In genomic region chr11:65712633-65713076, GRCh38 we compare ENCODE assay signal across 8 cellular contexts. TPM values are rescaled to one million over a fixed set of nuclear protein-coding genes. Genes with fewer than 3 reads are reported as not detected.
DNase-seq lines count a peak whose midpoint lies in the region; ATAC-seq and TF ChIP-seq lines count a peak whose summit lies in the region.

No MANE protein-coding gene starts in this region.

- H3K9me3 ChIP-seq in Caco-2: no peaks in the 10 kb centered on the region
- 0 out of 2 replicates have a peak, but pooled peaks cover 6% of the 10 kb centered on the region for H3K9me3 ChIP-seq in NT2/D1 (ENCODE audit: insufficient read depth, low read length)
- H3K9me3 ChIP-seq in endodermal cell (ENCODE audit: control insufficient read depth, low read length): peaks cover 8% of the 10 kb centered on the region
- no peaks in the 10 kb centered on the region for H3K9me3 ChIP-seq in ovary

- H3K4me1 Mint-ChIP-seq in Caco-2 (ENCODE audit: low read depth, unreplicated experiment): peaks cover 11% of the 10 kb centered on the region
- no peaks in the 10 kb centered on the region for H3K4me1 Mint-ChIP-seq in endodermal cell

- H3K4me1 ChIP-seq in Caco-2: peaks cover 21% of the 10 kb centered on the region
- peaks cover 5% of the 10 kb centered on the region for H3K4me1 ChIP-seq in NT2/D1 (ENCODE audit: insufficient read depth, insufficient read length)
- no peaks in the 10 kb centered on the region for H3K4me1 ChIP-seq in endodermal cell (ENCODE audit: control insufficient read depth, insufficient read depth, low read length)
- peaks cover 5% of the 10 kb centered on the region for H3K4me1 ChIP-seq in ovary (ENCODE audit: insufficient read depth)

- POLR2A ChIA-PET in Caco-2 (lab: Charles Lee): interaction anchor here (0.6 to 1.7 kb wide), 16 partner anchors 8 to 340 kb away, joined by 3 to 34 read pairs (median 5); partner anchors contain the start of genes BANF1, CFL1, EIF1AD and FIBP

- no peaks in the 10 kb centered on the region for H3K27me3 ChIP-seq in Caco-2 (replicated peaks; ENCODE audit: control insufficient read depth, insufficient read depth, low read length)
- peaks cover 4% of the 10 kb centered on the region for H3K27me3 ChIP-seq in NT2/D1 (ENCODE audit: insufficient read depth, insufficient read length)
- no peaks in the 10 kb centered on the region for H3K27me3 ChIP-seq in endodermal cell (ENCODE audit: control insufficient read depth, insufficient read depth, low read length, poor library complexity, severe bottlenecking)
- H3K27me3 ChIP-seq in ovary: no peaks in the 10 kb centered on the region

- no peak for ATAC-seq in HG03565 (IDR thresholded peaks at IDR 0.05; ENCODE audit: unreplicated experiment)

- TF ChIP-seq EP300 in ovary (IDR thresholded peaks at IDR 0.05): no peak

- TSS peak; percentile 69 for BruUV-seq in Caco-2 (replicated peaks; lab: Mats Ljungman, UMichigan)

- peaks cover 7% of the 10 kb centered on the region for H3K36me3 ChIP-seq in Caco-2 (ENCODE audit: control insufficient read depth, insufficient read depth, low read length)
- H3K36me3 ChIP-seq in NT2/D1 (ENCODE audit: insufficient read depth, insufficient read length, low read length): peaks cover 49% of the 10 kb centered on the region
- H3K36me3 ChIP-seq in endodermal cell (ENCODE audit: control insufficient read depth, insufficient read depth, low read length): peaks cover 44% of the 10 kb centered on the region
- H3K36me3 ChIP-seq in ovary: no peaks in the 10 kb centered on the region

- TF ChIP-seq CTCF in Caco-2 (IDR thresholded peaks at IDR 0.05; ENCODE audit: insufficient read depth in 1 of 2, low read depth in 1 of 2, low read length in 1 of 2, severe bottlenecking in 1 of 2, unreplicated experiment in 1 of 2) (no peak), endodermal cell (conservative IDR thresholded peaks at IDR 0.05) (no peak), ovary (IDR thresholded peaks at IDR 0.05) (no peak)

- H3K36me3 Mint-ChIP-seq in Caco-2 (ENCODE audit: insufficient read depth, unreplicated experiment) (peaks cover 63% of the 10 kb centered on the region), endodermal cell (ENCODE audit: low read depth) (peaks cover 44% of the 10 kb centered on the region)

- DNase-seq in Caco-2 (no peak), NT2/D1 (ENCODE audit: low read depth, low spot score) (no peak), endodermal cell (no peak), ovary (no peak), nucleus accumbens (lab: John Stamatoyannopoulos, UW) (no peak), UCSD-AML1 (lab: John Stamatoyannopoulos, UW; ENCODE audit: unreplicated experiment) (no peak)
- no peak for DNase-seq in stimulated activated CD4-positive, alpha-beta T cell treated with anti-CD3 and anti-CD28 coated beads, Interleukin-4, amount 100 ng/mL, for 1 hour

- TF ChIP-seq POLR2A in ovary (IDR thresholded peaks at IDR 0.05): no peak

- CTCF ChIA-PET in Caco-2 (lab: Charles Lee): interaction anchor here (0.6 to 2.9 kb wide), 15 partner anchors 7 to 178 kb away, joined by 3 to 52 read pairs (median 9); partner anchors contain the start of genes AP5B1, CCDC85B, FIBP and MUS81

- H3K9ac ChIP-seq in NT2/D1 (ENCODE audit: insufficient read length, low read depth) (peak overlapping the region; percentile 58), endodermal cell (ENCODE audit: extremely low read depth, low read length, poor library complexity, severe bottlenecking) (peak overlapping the region; percentile 22)

- H3K4me3 ChIP-seq in Caco-2 (ENCODE audit: low read depth, low read length) (peak overlapping the region; percentile 66), NT2/D1 (ENCODE audit: insufficient read length, low read depth) (peak overlapping the region; percentile 73), endodermal cell (ENCODE audit: low read length) (peak overlapping the region; percentile 92), ovary (peak overlapping the region; percentile 55)

- 66 to 67% methylated on average over 8 to 11 of the region's 11 CpGs for WGBS in endodermal cell (ENCODE audit: insufficient coverage in 1 of 2, insufficient read length in 1 of 2), 2 experiments
- 17 to 26% (median 24%) methylated on average over 11 of the region's 11 CpGs for WGBS in ovary, 3 donors

- H3K4me3 Mint-ChIP-seq in Caco-2 (ENCODE audit: unreplicated experiment) (peak overlapping the region; percentile 83), endodermal cell (peak overlapping the region; percentile 81)

- peak overlapping the region; percentile 98 for H3K27ac Mint-ChIP-seq in Caco-2 (ENCODE audit: unreplicated experiment)
- H3K27ac Mint-ChIP-seq in endodermal cell: peak overlapping the region; percentile 99

- H3K27ac ChIP-seq in endodermal cell (ENCODE audit: low read depth, low read length) (no peak overlapping the region), ovary (peak overlapping the region; percentile 98 to 99)

- H3K27me3 Mint-ChIP-seq in Caco-2 (ENCODE audit: insufficient read depth, unreplicated experiment) (no peaks in the 10 kb centered on the region), endodermal cell (ENCODE audit: insufficient read depth) (peaks cover 10% of the 10 kb centered on the region)

- no peaks in the 10 kb centered on the region for H3K9me3 Mint-ChIP-seq in Caco-2 (ENCODE audit: unreplicated experiment)
- peaks cover 9% of the 10 kb centered on the region for H3K9me3 Mint-ChIP-seq in endodermal cell

- intact Hi-C loops in Caco-2 (cut with micrococcal nuclease; ENCODE audit: unreplicated experiment) (loop anchor here (1.0 to 5.0 kb wide), 6 partner anchors 8 to 176 kb away; partner anchors contain the start of genes AP5B1, CFL1, FIBP and RNASEH2C), ovary (cut with DNase I) (loop anchor here in 2 of 4 donors (2.0 to 10.0 kb wide), 3 partner anchors 102 to 272 kb away; no protein-coding TSS in a partner anchor)

RNA-seq across cellular contexts. Expression of gene KAT5, which starts 0.6 kb away (rescaled TPM):
- 60.2 and 70.1 TPM in 2 replicates for total RNA-seq in Caco-2 (2022)
- total RNA-seq in endodermal cell: 10 to 100 TPM; 48.5 to 48.8 TPM
- 50.5 TPM for polyA plus RNA-seq in endodermal cell (2013, experiment 1 of 2)
- 47.3 TPM for polyA plus RNA-seq in endodermal cell (2013, experiment 2 of 2)
- total RNA-seq in ovary: 100 to 1,000 TPM in 1 of 7 donors, 10 to 100 TPM in 6; 64.5 to 110 (median 78.2) TPM
- polyA plus RNA-seq in ovary: 10 to 100 TPM; 56.1 to 67.0 TPM

RNA-seq across cellular contexts. Expression of gene RNASEH2C, which starts 7.9 kb away (rescaled TPM):
- total RNA-seq in Caco-2 (2022) (66.7 and 76.4 TPM in 2 replicates), endodermal cell (10 to 100 TPM; 41.6 to 47.9 TPM), ovary (100 to 1,000 TPM in 1 of 7 donors, 10 to 100 TPM in 6; 42.5 to 154 (median 49.7) TPM)
- polyA plus RNA-seq in endodermal cell (2013, experiment 1 of 2): 25.8 TPM
- polyA plus RNA-seq in endodermal cell (2013, experiment 2 of 2): 21.7 TPM
- 10 to 100 TPM; 17.9 to 67.2 TPM for polyA plus RNA-seq in ovary

RNA-seq across cellular contexts. Expression of gene RELA, which starts 49.9 kb away (rescaled TPM):
- total RNA-seq in Caco-2 (2022) (51.2 and 54.9 TPM in 2 replicates), endodermal cell (10 to 100 TPM; 40.2 to 41.1 TPM), ovary (100 to 1,000 TPM in 1 of 7 donors, 10 to 100 TPM in 6; 50.8 to 102 (median 91.6) TPM)
- polyA plus RNA-seq in endodermal cell (2013, experiment 1 of 2): 50.0 TPM
- polyA plus RNA-seq in endodermal cell (2013, experiment 2 of 2): 41.7 TPM
- 10 to 100 TPM; 52.0 to 55.0 TPM for polyA plus RNA-seq in ovary
